35 cellular contexts compared by ENCODE assay signal in the genomic region with DNA sequence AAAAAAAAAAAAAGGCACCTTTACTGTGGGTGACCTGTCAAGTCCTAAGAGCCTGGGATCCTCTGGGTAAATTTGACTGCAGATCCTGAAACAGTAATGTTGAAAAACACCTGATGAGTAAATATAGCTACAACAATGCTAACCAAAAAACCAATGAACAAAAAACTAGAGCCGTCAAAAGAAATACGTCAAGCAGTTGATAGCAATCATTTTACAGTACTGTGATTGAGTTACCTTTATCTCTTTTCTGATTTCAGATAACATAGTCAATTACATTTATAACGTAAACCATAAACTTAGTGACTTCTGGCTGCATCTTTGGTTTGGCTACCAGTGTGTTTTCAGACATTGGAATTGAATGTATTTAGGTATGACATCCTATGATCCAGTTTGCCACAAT.
"Had no signal": no experiment of that assay in that cellular context is flagged by ENCODE, and none has a peak within 500 bp of the region (broad histone marks: within the 10 kb centered on the region; RNA-seq: fewer than 3 reads in every experiment).

No MANE protein-coding gene starts in this region.

- H3K4me2 ChIP-seq: KMS-11 had no signal

- DNase-seq: Karpas-422, Kasumi-1, KBM-7, KG1, MG63, MM.1S, MV-4-11, NCI-H1048, NCI-H1092, NCI-H1092 treated with DMSO at 0.1 percent for 48 hours, NCI-H1105, NCI-H1105 treated with DMSO at 0.1 percent for 48 hours, NCI-H1417, NCI-H1417 treated with DMSO at 0.1 percent for 48 hours, NCI-H1436, NCI-H1436 treated with DMSO at 0.1 percent for 48 hours, NCI-H146, NCI-H1694, NCI-H1694 treated with DMSO at 0.1 percent for 48 hours, NCI-H187, NCI-H187 treated with DMSO at 0.1 percent for 48 hours, NCI-H1930, NCI-H2029, NCI-H2029 treated with DMSO at 0.1 percent for 48 hours, NCI-H2081, NCI-H2081 treated with DMSO at 0.1 percent for 48 hours, NCI-H2107, NCI-H2171, NCI-H2171 treated with DMSO at 0.1 percent for 48 hours, NCI-H2227 treated with DMSO at 0.1 percent for 48 hours, NCI-H226, NCI-H345, NCI-H446, NCI-H446 treated with DMSO at 0.1 percent for 48 hours had no signal

- H3K9ac ChIP-seq: KMS-11 had no signal

- H3K27ac ChIP-seq: KMS-11 had no signal

- H3K27me3 ChIP-seq: MG63 had no signal

- H3K4me3 ChIP-seq: MG63 had no signal
